ENCODE assay signal across 14 cellular contexts in the genomic region with DNA sequence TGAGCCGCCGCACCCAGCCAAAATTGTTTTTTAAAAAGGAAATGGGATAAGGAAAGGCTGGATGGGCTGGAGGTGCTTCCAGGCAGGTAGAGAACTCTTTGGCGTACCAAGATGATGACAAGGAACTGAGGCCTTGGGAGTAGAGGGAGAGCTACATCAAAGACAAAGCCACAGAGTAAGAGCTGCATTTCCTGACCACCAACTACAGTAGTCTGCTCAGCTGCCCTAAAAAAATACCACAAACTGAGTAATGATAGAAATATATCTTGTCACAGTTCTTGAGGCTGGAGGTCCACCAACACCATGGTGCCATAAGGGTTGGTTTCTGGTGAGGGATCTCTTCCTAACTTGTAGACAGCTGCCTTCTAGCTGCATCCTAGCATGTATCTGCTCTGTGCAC. TPM values are rescaled to one million over a fixed set of nuclear protein-coding genes. Genes with fewer than 3 reads are reported as not detected.
DNase-seq lines count a peak whose midpoint lies in the region; ATAC-seq, FAIRE-seq and TF ChIP-seq lines count a peak whose summit lies in the region.
"Had no signal": no experiment of that assay in that cellular context is flagged by ENCODE, and none has a peak within 500 bp of the region (broad histone marks: within the 10 kb centered on the region; RNA-seq: fewer than 3 reads in every experiment).

No MANE protein-coding gene starts in this region.

- H3K4me3 ChIP-seq in DND-41 (ENCODE audit: low read depth in 1 of 2, low read length in 2 of 2): no peak overlapping the region

- no peaks in the 10 kb centered on the region for H3K27me3 Mint-ChIP-seq in activated T-cell treated with anti-CD3 and anti-CD28 coated beads, Interleukin-2, amount 50 U/mL, for 72 hours (ENCODE audit: low read depth)
- H3K27me3 Mint-ChIP-seq in activated T-helper 17 cell treated with anti-CD3 and anti-CD28 coated beads, Interleukin-2, amount 50 U/mL, for 72 hours: no peaks in the 10 kb centered on the region

- peak overlapping the region; percentile 5 to 43 for H3K4me3 Mint-ChIP-seq in activated T-cell treated with anti-CD3 and anti-CD28 coated beads, Interleukin-2, amount 50 U/mL, for 72 hours
- H3K4me3 Mint-ChIP-seq in activated T-helper 17 cell treated with anti-CD3 and anti-CD28 coated beads, Interleukin-2, amount 50 U/mL, for 72 hours: peak overlapping the region; percentile 70
- no peak overlapping the region for H3K4me3 Mint-ChIP-seq in stimulated activated effector memory CD8-positive, alpha-beta T cell treated with anti-CD3 and anti-CD28 coated beads, Interleukin-12 subunit alpha, Interleukin-12 subunit beta, amount 100 ng/mL, for 72 hours

- TF ChIP-seq CTCF in DND-41 (IDR thresholded peaks at IDR 0.05; ENCODE audit: borderline replicate concordance, extremely low read depth, low read length, poor library complexity, severe bottlenecking): no peak

- peak; percentile 31 to 51 for ATAC-seq in activated T-cell treated with anti-CD3 and anti-CD28 coated beads, Interleukin-2, amount 50 U/mL, for 72 hours (replicated peaks in 1 of 2)
- ATAC-seq in DND-41 (ENCODE audit: insufficient read depth, low read depth) (peak; percentile 73), GM19395 (IDR thresholded peaks at IDR 0.05; ENCODE audit: unreplicated experiment) (no peak)
- ATAC-seq in activated T-helper 17 cell treated with anti-CD3 and anti-CD28 coated beads, Interleukin-2, amount 50 U/mL, for 72 hours (replicated peaks): peak; percentile 36
- ATAC-seq in stimulated activated effector memory CD8-positive, alpha-beta T cell treated with anti-CD3 and anti-CD28 coated beads, Interleukin-12 subunit alpha, Interleukin-12 subunit beta, amount 100 ng/mL, for 72 hours: peak; percentile 38

- no peak overlapping the region for H3K27ac Mint-ChIP-seq in activated T-cell treated with anti-CD3 and anti-CD28 coated beads, Interleukin-2, amount 50 U/mL, for 72 hours
- peak overlapping the region; percentile 98 for H3K27ac Mint-ChIP-seq in activated T-helper 17 cell treated with anti-CD3 and anti-CD28 coated beads, Interleukin-2, amount 50 U/mL, for 72 hours
- H3K27ac Mint-ChIP-seq in stimulated activated effector memory CD8-positive, alpha-beta T cell treated with anti-CD3 and anti-CD28 coated beads, Interleukin-12 subunit alpha, Interleukin-12 subunit beta, amount 100 ng/mL, for 72 hours: peak overlapping the region; percentile 74

- no peak overlapping the region for H3K4me2 ChIP-seq in DND-41 (ENCODE audit: insufficient read depth, low read length)
- H3K4me2 ChIP-seq: KMS-11 had no signal

- H4K20me1 ChIP-seq in DND-41 (ENCODE audit: insufficient read depth, low read length): no peaks in the 10 kb centered on the region

- no peaks in the 10 kb centered on the region for H3K9me3 ChIP-seq in DND-41 (ENCODE audit: insufficient read depth, low read length, severe bottlenecking)

- no peak overlapping the region for H3K27ac ChIP-seq in DND-41 (ENCODE audit: low read length)
- H3K27ac ChIP-seq: KMS-11 had no signal

- no peak for FAIRE-seq in HTR-8/SVneo (lab: Jason Lieb, UNC)
- FAIRE-seq: H54 had no signal

- H3K27me3 ChIP-seq in DND-41 (ENCODE audit: insufficient read depth, low read length, poor library complexity): no peaks in the 10 kb centered on the region

- no peaks in the 10 kb centered on the region for H3K36me3 ChIP-seq in DND-41 (ENCODE audit: insufficient read depth, low read length)

- peaks cover 25% of the 10 kb centered on the region for H3K4me1 Mint-ChIP-seq in activated T-cell treated with anti-CD3 and anti-CD28 coated beads, Interleukin-2, amount 50 U/mL, for 72 hours (ENCODE audit: low read depth)
- peaks cover 21% of the 10 kb centered on the region for H3K4me1 Mint-ChIP-seq in activated T-helper 17 cell treated with anti-CD3 and anti-CD28 coated beads, Interleukin-2, amount 50 U/mL, for 72 hours
- peaks cover 17% of the 10 kb centered on the region for H3K4me1 Mint-ChIP-seq in stimulated activated effector memory CD8-positive, alpha-beta T cell treated with anti-CD3 and anti-CD28 coated beads, Interleukin-12 subunit alpha, Interleukin-12 subunit beta, amount 100 ng/mL, for 72 hours

- H2AFZ ChIP-seq in DND-41 (ENCODE audit: low read depth, low read length): no peak overlapping the region

- DNase-seq in activated T-cell treated with anti-CD3 and anti-CD28 coated beads, Interleukin-2, amount 50 U/mL, for 72 hours: peak in 1 of 2 donors; percentile 13
- no peak for DNase-seq in activated T-cell treated with anti-CD3 and anti-CD28 coated beads for 4 hours
- DNase-seq in DND-41: peak; percentile 7
- DNase-seq in stimulated activated effector memory CD8-positive, alpha-beta T cell treated with anti-CD3 and anti-CD28 coated beads, Interleukin-12 subunit alpha, Interleukin-12 subunit beta, amount 100 ng/mL, for 72 hours (ENCODE audit: low spot score in 2 of 2): no peak
- DNase-seq in HTR-8/SVneo (ENCODE audit: insufficient read length, low spot score): no peak
- DNase-seq: MM.1S, NCI-H1105, NCI-H187, NCI-H446, SHP77 had no signal

- H3K79me2 ChIP-seq in DND-41 (ENCODE audit: insufficient read depth, low read length): no peaks in the 10 kb centered on the region

- H3K9me3 Mint-ChIP-seq in activated T-cell treated with anti-CD3 and anti-CD28 coated beads, Interleukin-2, amount 50 U/mL, for 72 hours: peaks cover 3 to 11% of the 10 kb centered on the region in 2 donors
- peaks cover 7% of the 10 kb centered on the region for H3K9me3 Mint-ChIP-seq in activated T-helper 17 cell treated with anti-CD3 and anti-CD28 coated beads, Interleukin-2, amount 50 U/mL, for 72 hours
- H3K9me3 Mint-ChIP-seq in stimulated activated effector memory CD8-positive, alpha-beta T cell treated with anti-CD3 and anti-CD28 coated beads, Interleukin-12 subunit alpha, Interleukin-12 subunit beta, amount 100 ng/mL, for 72 hours: peaks cover 3% of the 10 kb centered on the region

- H3K36me3 Mint-ChIP-seq in activated T-cell treated with anti-CD3 and anti-CD28 coated beads, Interleukin-2, amount 50 U/mL, for 72 hours (ENCODE audit: insufficient read depth in 2 of 2): peaks cover 8 to 13% of the 10 kb centered on the region in 2 donors
- peaks cover 12% of the 10 kb centered on the region for H3K36me3 Mint-ChIP-seq in activated T-helper 17 cell treated with anti-CD3 and anti-CD28 coated beads, Interleukin-2, amount 50 U/mL, for 72 hours (ENCODE audit: low read depth)
- H3K36me3 Mint-ChIP-seq in stimulated activated effector memory CD8-positive, alpha-beta T cell treated with anti-CD3 and anti-CD28 coated beads, Interleukin-12 subunit alpha, Interleukin-12 subunit beta, amount 100 ng/mL, for 72 hours: peaks cover 8% of the 10 kb centered on the region

- no peaks in the 10 kb centered on the region for H3K4me1 ChIP-seq in DND-41 (ENCODE audit: insufficient read depth, low read length)

- no peak overlapping the region for H3K9ac ChIP-seq in DND-41 (ENCODE audit: low read depth, low read length)
- H3K9ac ChIP-seq: KMS-11 had no signal

RNA-seq across cellular contexts. Expression of a gene that starts 8.2 kb away (rescaled TPM):
- total RNA-seq in activated T-cell treated with anti-CD3 and anti-CD28 coated beads, Interleukin-2, amount 50 U/mL, for 72 hours: not detected
- total RNA-seq in activated T-helper 17 cell treated with anti-CD3 and anti-CD28 coated beads, Interleukin-2, amount 50 U/mL, for 72 hours: not detected

RNA-seq across cellular contexts. Expression of a gene that starts 19.4 kb away (rescaled TPM):
- not detected for total RNA-seq in activated T-cell treated with anti-CD3 and anti-CD28 coated beads, Interleukin-2, amount 50 U/mL, for 72 hours
- not detected for total RNA-seq in activated T-helper 17 cell treated with anti-CD3 and anti-CD28 coated beads, Interleukin-2, amount 50 U/mL, for 72 hours

RNA-seq across cellular contexts. Expression of a gene that starts 20.2 kb away (rescaled TPM):
- total RNA-seq in activated T-cell treated with anti-CD3 and anti-CD28 coated beads, Interleukin-2, amount 50 U/mL, for 72 hours: 10 to 100 TPM; 14.2 to 18.7 TPM
- total RNA-seq in activated T-helper 17 cell treated with anti-CD3 and anti-CD28 coated beads, Interleukin-2, amount 50 U/mL, for 72 hours: 10 to 100 TPM; 15.4 to 24.0 TPM
